ENCODE assay signal across 8 cellular contexts in the genomic region with DNA sequence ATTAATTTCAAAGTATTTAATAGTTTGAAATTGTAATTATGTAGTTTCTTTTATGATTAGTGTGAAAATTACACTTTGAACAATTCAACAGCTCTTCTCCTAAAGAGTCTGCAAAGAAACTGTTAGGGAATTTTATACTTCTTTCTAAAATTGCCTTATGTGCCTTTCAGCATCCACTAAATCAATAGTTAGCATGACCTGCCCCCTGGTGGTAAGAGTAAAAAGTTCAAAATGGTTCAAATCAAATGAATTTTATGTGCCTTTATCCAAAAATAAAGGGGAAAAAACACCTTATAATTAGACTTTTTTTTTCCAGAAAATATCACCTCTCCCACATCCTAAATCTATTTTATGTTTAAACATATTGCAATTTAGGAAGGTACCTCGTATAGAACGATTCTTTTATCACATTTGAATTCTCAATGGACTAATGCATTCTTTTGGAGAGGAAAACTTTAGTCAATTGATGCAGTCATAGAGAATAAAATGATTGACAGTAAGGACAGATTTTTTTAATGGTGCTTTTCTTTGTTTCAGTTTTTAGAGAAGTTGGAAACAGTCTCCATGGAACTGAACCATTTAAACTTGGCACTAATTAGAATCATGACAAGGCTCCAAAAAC.
DNase-seq lines count a peak whose midpoint lies in the region; ATAC-seq and TF ChIP-seq lines count a peak whose summit lies in the region.

No MANE protein-coding gene starts in this region.

- H3K9me3 ChIP-seq in Peyer's patch (no peaks in the 10 kb centered on the region), endodermal cell (ENCODE audit: control insufficient read depth, low read length) (no peaks in the 10 kb centered on the region), neural cell (ENCODE audit: low read length) (no peaks in the 10 kb centered on the region)

- no peaks in the 10 kb centered on the region for H3K9me2 ChIP-seq in neural cell (ENCODE audit: insufficient read depth, low read length)

- H3K4me2 ChIP-seq in neural cell (ENCODE audit: low read length), result peak overlapping the region; percentile 0

- H3K4me3 ChIP-seq in Peyer's patch, result no peak overlapping the region
- H3K4me3 ChIP-seq in endodermal cell (ENCODE audit: low read length), result no peak overlapping the region
- no peak overlapping the region for H3K4me3 ChIP-seq in neural cell (ENCODE audit: low read length)

- no peak for TF ChIP-seq POLR2A in Peyer's patch (IDR thresholded peaks at IDR 0.05)

- no peak overlapping the region for H3K9ac ChIP-seq in endodermal cell (ENCODE audit: extremely low read depth, low read length, poor library complexity, severe bottlenecking)
- H3K9ac ChIP-seq in neural cell (ENCODE audit: low read length), result no peak overlapping the region

- no peak overlapping the region for H2AFZ ChIP-seq in neural cell (ENCODE audit: low read depth, low read length)

- DNase-seq in NCI-H345 (lab: John Stamatoyannopoulos, UW) (peak; percentile 17), NCI-H345 treated with DMSO at 0.1 percent for 48 hours (lab: John Stamatoyannopoulos, UW; ENCODE audit: unreplicated experiment) (no peak), H4 (ENCODE audit: low spot score) (peak; percentile 62), Peyer's patch (peak in 1 of 3 donors; percentile 68), endodermal cell (peak; percentile 53), NCI-H774 (lab: John Stamatoyannopoulos, UW) (no peak)

- TF ChIP-seq CTCF in Peyer's patch (IDR thresholded peaks at IDR 0.05), result peak in 5 of 6 experiments; percentile 61 to 84 (median 70)
- TF ChIP-seq CTCF in endodermal cell (conservative IDR thresholded peaks at IDR 0.05), result peak; percentile 83
- TF ChIP-seq CTCF in neural cell (IDR thresholded peaks at IDR 0.05; ENCODE audit: poor library complexity, severe bottlenecking), result peak; percentile 82

- no peaks in the 10 kb centered on the region for H3K79me2 ChIP-seq in neural cell (replicated peaks; ENCODE audit: insufficient read depth, low read length)

- H3K27ac Mint-ChIP-seq in endodermal cell, result no peak overlapping the region

- no peak overlapping the region for H3K4me3 Mint-ChIP-seq in endodermal cell

- H3K4me1 Mint-ChIP-seq in endodermal cell, result peaks cover 19% of the 10 kb centered on the region

- no peaks in the 10 kb centered on the region for H3K36me3 Mint-ChIP-seq in endodermal cell (ENCODE audit: low read depth)

- ATAC-seq in GM19455 (IDR thresholded peaks at IDR 0.05; ENCODE audit: unreplicated experiment), result no peak

- H3K27me3 ChIP-seq in Peyer's patch, result no peaks in the 10 kb centered on the region
- H3K27me3 ChIP-seq in endodermal cell (ENCODE audit: control insufficient read depth, insufficient read depth, low read length, poor library complexity, severe bottlenecking), result no peaks in the 10 kb centered on the region
- H3K27me3 ChIP-seq in neural cell (ENCODE audit: insufficient read depth, low read depth, low read length), result no peaks in the 10 kb centered on the region

- 43% methylated on average over 2 of the region's 2 CpGs; no CpG with 5 or more reads in 1 of the 2 experiments for WGBS in endodermal cell (ENCODE audit: insufficient coverage in 1 of 2, insufficient read length in 1 of 2), 2 experiments

- TF ChIP-seq RAD21 in neural cell (conservative IDR thresholded peaks at IDR 0.05), result peak; percentile 91

- no peaks in the 10 kb centered on the region for H4K20me1 ChIP-seq in neural cell (ENCODE audit: insufficient read depth)

- TF ChIP-seq EP300 in neural cell (conservative IDR thresholded peaks at IDR 0.05; ENCODE audit: poor library complexity, severe bottlenecking), result no peak

- H3K36me3 ChIP-seq in Peyer's patch, result no peaks in the 10 kb centered on the region
- H3K36me3 ChIP-seq in endodermal cell (ENCODE audit: control insufficient read depth, insufficient read depth, low read length), result no peaks in the 10 kb centered on the region
- no peaks in the 10 kb centered on the region for H3K36me3 ChIP-seq in neural cell (ENCODE audit: insufficient read depth, low read length)

- H3K27ac ChIP-seq in Peyer's patch (no peak overlapping the region), endodermal cell (ENCODE audit: low read depth, low read length) (no peak overlapping the region), neural cell (ENCODE audit: low read length) (no peak overlapping the region)

- H3F3A ChIP-seq in neural cell (ENCODE audit: insufficient read depth, low read length, poor library complexity, severe bottlenecking), result no peaks in the 10 kb centered on the region

- H3K4me1 ChIP-seq in Peyer's patch (no peaks in the 10 kb centered on the region), endodermal cell (ENCODE audit: control insufficient read depth, insufficient read depth, low read length) (peaks cover 9% of the 10 kb centered on the region)

- no peaks in the 10 kb centered on the region for H3K27me3 Mint-ChIP-seq in endodermal cell (ENCODE audit: insufficient read depth)

- H3K9me3 Mint-ChIP-seq in endodermal cell, result no peaks in the 10 kb centered on the region

TF ChIP-seq in neural cell, 6 proteins besides CTCF, POLR2A, EP300 and RAD21:
- no peak for TF ChIP-seq EZH2 (IDR thresholded peaks at IDR 0.05; ENCODE audit: borderline replicate concordance, insufficient read depth, low read length, poor library complexity, severe bottlenecking)
- TF ChIP-seq SMC3 (conservative IDR thresholded peaks at IDR 0.05; ENCODE audit: poor library complexity), result peak; percentile 94
- no peak for TF ChIP-seq MXI1 (conservative IDR thresholded peaks at IDR 0.05; ENCODE audit: poor library complexity, severe bottlenecking)
- TF ChIP-seq POLR2AphosphoS5 (IDR thresholded peaks at IDR 0.05), result no peak

Comparison
In these comparisons a context has a peak if more than half of its experiments do, and no peak if none do; other contexts are left out.
1. DNase-seq: peak in NCI-H345 (single experiment), H4 (single experiment) and endodermal cell (single experiment); none in NCI-H345 treated with DMSO at 0.1 percent for 48 hours (single experiment) and NCI-H774 (single experiment).
2. Peak in every context shown above with its lines, with median percentiles within 50 percentile points of each other: CTCF ChIP-seq.